ENCODE assay signal across 20 cellular contexts in genomic region chr16:11326737-11327276, GRCh38. TPM values are rescaled to one million over a fixed set of nuclear protein-coding genes. Genes with fewer than 3 reads are reported as not detected.
DNase-seq lines count a peak whose midpoint lies in the region; ATAC-seq and TF ChIP-seq lines count a peak whose summit lies in the region.
"Had no signal": no experiment of that assay in that cellular context is flagged by ENCODE, and none has a peak within 500 bp of the region (broad histone marks: within the 10 kb centered on the region; RNA-seq: fewer than 3 reads in every experiment).

No MANE protein-coding gene starts in this region.

- H3K27me3 Mint-ChIP-seq in activated naive CD4-positive, alpha-beta T cell treated with anti-CD3 and anti-CD28 coated beads, Interleukin-2, amount 10 ng/mL, durations not matched to agents 7 days and 5 days, result no peaks in the 10 kb centered on the region
- H3K27me3 Mint-ChIP-seq in IgD-negative memory B cell, result peaks cover 2% of the 10 kb centered on the region
- H3K27me3 Mint-ChIP-seq in central memory CD8-positive, alpha-beta T cell, result peaks cover 20% of the 10 kb centered on the region
- H3K27me3 Mint-ChIP-seq: brain had no signal

- peaks cover 81% of the 10 kb centered on the region for H3K4me1 Mint-ChIP-seq in activated naive CD4-positive, alpha-beta T cell treated with anti-CD3 and anti-CD28 coated beads, Interleukin-2, amount 10 ng/mL, durations not matched to agents 7 days and 5 days
- peaks cover 42 to 51% (median 51%) of the 10 kb centered on the region in 3 donors for H3K4me1 Mint-ChIP-seq in IgD-negative memory B cell
- H3K4me1 Mint-ChIP-seq in central memory CD8-positive, alpha-beta T cell, result peaks cover 36% of the 10 kb centered on the region

- WGBS in thyroid gland, 2 donors, result 88 to 91% methylated on average over 9 of the region's 9 CpGs

- ATAC-seq in central memory CD8-positive, alpha-beta T cell (replicated peaks; ENCODE audit: extremely low read depth, poor library complexity, severe bottlenecking), result no peak
- ATAC-seq in GM18511 (IDR thresholded peaks at IDR 0.05; ENCODE audit: unreplicated experiment), result no peak
- ATAC-seq in GM19023 (IDR thresholded peaks at IDR 0.05; ENCODE audit: unreplicated experiment), result no peak
- ATAC-seq: Panc1 had no signal

- peaks cover 8% of the 10 kb centered on the region for H3K9me3 Mint-ChIP-seq in activated naive CD4-positive, alpha-beta T cell treated with anti-CD3 and anti-CD28 coated beads, Interleukin-2, amount 10 ng/mL, durations not matched to agents 7 days and 5 days
- H3K9me3 Mint-ChIP-seq in IgD-negative memory B cell, result peaks cover 0 to 1% (median 0%) of the 10 kb centered on the region in 3 donors
- no peaks in the 10 kb centered on the region for H3K9me3 Mint-ChIP-seq in central memory CD8-positive, alpha-beta T cell

- H3K27ac ChIP-seq in thyroid gland, result peak overlapping the region in 2 of 3 donors; percentile 26 to 64

- H3K36me3 Mint-ChIP-seq in activated naive CD4-positive, alpha-beta T cell treated with anti-CD3 and anti-CD28 coated beads, Interleukin-2, amount 10 ng/mL, durations not matched to agents 7 days and 5 days, result peaks cover 13% of the 10 kb centered on the region
- H3K36me3 Mint-ChIP-seq in IgD-negative memory B cell, result peaks cover 4% of the 10 kb centered on the region
- H3K36me3 Mint-ChIP-seq in central memory CD8-positive, alpha-beta T cell (ENCODE audit: insufficient read depth), result peaks cover 2% of the 10 kb centered on the region
- H3K36me3 Mint-ChIP-seq: brain had no signal

- TF ChIP-seq CTCF in thyroid gland (IDR thresholded peaks at IDR 0.05), result no peak
- no peak for TF ChIP-seq CTCF in GM20000 (IDR thresholded peaks at IDR 0.05; ENCODE audit: extremely low read depth, missing control alignments)

- H3K9me3 ChIP-seq in thyroid gland, result no peaks in the 10 kb centered on the region

- intact Hi-C loops in thyroid gland (cut with DNase I), result no loop called here

- H3K27me3 ChIP-seq in thyroid gland, result no peaks in the 10 kb centered on the region

- no peaks in the 10 kb centered on the region for H3K36me3 ChIP-seq in thyroid gland

- H3K4me1 ChIP-seq in thyroid gland, result peaks cover 10 to 27% of the 10 kb centered on the region in 2 donors

- CTCF ChIA-PET in activated naive CD4-positive, alpha-beta T cell treated with anti-CD3 and anti-CD28 coated beads, Interleukin-2, amount 10 ng/mL, durations not matched to agents 7 days and 5 days (lab: Charles Lee), result interaction anchor here (1.3 to 1.4 kb wide), 2 partner anchors 14 to 28 kb away, joined by 4 read pairs; no protein-coding TSS in a partner anchor

- DNase-seq in activated naive CD4-positive, alpha-beta T cell treated with anti-CD3 and anti-CD28 coated beads, Interleukin-2, amount 10 ng/mL, durations not matched to agents 7 days and 5 days, result no peak
- DNase-seq in activated naive CD4-positive, alpha-beta T cell (lab: John Stamatoyannopoulos, UW), result no peak
- DNase-seq in central memory CD8-positive, alpha-beta T cell (ENCODE audit: low spot score in 2 of 2), result no peak
- DNase-seq in thyroid gland (no peak), GM20000 (ENCODE audit: low spot score) (no peak)
- DNase-seq: activated CD4-positive, alpha-beta T cell treated with anti-CD3 and anti-CD28 coated beads for 1 hour; hypothalamus; naive thymus-derived CD4-positive, alpha-beta T cell; NCI-H2029; NCI-H526; stimulated activated CD4-positive, alpha-beta T cell treated with anti-CD3 and anti-CD28 coated beads, Interleukin-2, amount 100 ng/mL, for 48 hours had no signal

- no peak overlapping the region for H3K4me3 ChIP-seq in thyroid gland (replicated peaks in 1 of 3)

- H3K4me3 Mint-ChIP-seq in activated naive CD4-positive, alpha-beta T cell treated with anti-CD3 and anti-CD28 coated beads, Interleukin-2, amount 10 ng/mL, durations not matched to agents 7 days and 5 days, result no peak overlapping the region
- peak overlapping the region; percentile 70 to 92 (median 79) for H3K4me3 Mint-ChIP-seq in IgD-negative memory B cell
- peak overlapping the region; percentile 65 for H3K4me3 Mint-ChIP-seq in central memory CD8-positive, alpha-beta T cell

- peak overlapping the region; percentile 86 for H3K27ac Mint-ChIP-seq in activated naive CD4-positive, alpha-beta T cell treated with anti-CD3 and anti-CD28 coated beads, Interleukin-2, amount 10 ng/mL, durations not matched to agents 7 days and 5 days
- peak overlapping the region; percentile 85 to 99 (median 97) for H3K27ac Mint-ChIP-seq in IgD-negative memory B cell
- peak overlapping the region; percentile 27 for H3K27ac Mint-ChIP-seq in central memory CD8-positive, alpha-beta T cell (ENCODE audit: low read depth)

- TF ChIP-seq POLR2A in thyroid gland (IDR thresholded peaks at IDR 0.05), result no peak

RNA-seq across cellular contexts. Expression of gene RMI2, which starts 18.5 kb away (rescaled TPM):
- 13.8 TPM for polyA plus RNA-seq in IgD-negative memory B cell
- total RNA-seq in thyroid gland, result 1 to 10 TPM in 3 of 4 donors, not detected in 1; 2.5 to 2.8 (median 2.6) TPM

RNA-seq across cellular contexts. Expression of gene PRM1, which starts 45.7 kb away (rescaled TPM):
- not detected for polyA plus RNA-seq in IgD-negative memory B cell
- 100 to 1,000 TPM in 1 of 4 donors, 10 to 100 TPM in 1, not detected in 2; 13.7 to 335 TPM for total RNA-seq in thyroid gland
- total RNA-seq: left lobe of liver; M059J; naive thymus-derived CD4-positive, alpha-beta T cell; right cardiac atrium; urinary bladder had no signal
- polyA plus RNA-seq: naive thymus-derived CD4-positive, alpha-beta T cell; right cardiac atrium; urinary bladder had no signal

RNA-seq across cellular contexts. Expression of gene PRM2, which starts 50.5 kb away (rescaled TPM):
- not detected for polyA plus RNA-seq in IgD-negative memory B cell
- 10 to 100 TPM in 1 of 4 donors, 1 to 10 TPM in 1, not detected in 2; 8.2 to 64.4 TPM for total RNA-seq in thyroid gland
- total RNA-seq: left lobe of liver; M059J; naive thymus-derived CD4-positive, alpha-beta T cell; right cardiac atrium; urinary bladder had no signal
- polyA plus RNA-seq: naive thymus-derived CD4-positive, alpha-beta T cell; right cardiac atrium; urinary bladder had no signal

RNA-seq across cellular contexts. Expression of gene PRM3, which starts 53.4 kb away (rescaled TPM):
- not detected for polyA plus RNA-seq in IgD-negative memory B cell
- not detected for total RNA-seq in thyroid gland
- total RNA-seq: left lobe of liver; M059J; naive thymus-derived CD4-positive, alpha-beta T cell; right cardiac atrium; urinary bladder had no signal
- polyA plus RNA-seq: naive thymus-derived CD4-positive, alpha-beta T cell; right cardiac atrium; urinary bladder had no signal

RNA-seq across cellular contexts. Expression of gene TNP2, which starts 57.7 kb away (rescaled TPM):
- polyA plus RNA-seq in IgD-negative memory B cell, result not detected
- not detected for total RNA-seq in thyroid gland
- total RNA-seq: left lobe of liver; M059J; naive thymus-derived CD4-positive, alpha-beta T cell; right cardiac atrium; urinary bladder had no signal
- polyA plus RNA-seq: naive thymus-derived CD4-positive, alpha-beta T cell; right cardiac atrium; urinary bladder had no signal

Comparison
In these comparisons a context has a peak if more than half of its experiments do, and no peak if none do; other contexts are left out.
1. H3K27ac Mint-ChIP-seq: peak in every context shown above with its lines; median percentile 97 in IgD-negative memory B cell; 86 in activated naive CD4-positive, alpha-beta T cell treated with anti-CD3 and anti-CD28 coated beads, Interleukin-2, amount 10 ng/mL, durations not matched to agents 7 days and 5 days; 27 in central memory CD8-positive, alpha-beta T cell.